ENCODE assay signal across 1 cellular context in the genomic region with DNA sequence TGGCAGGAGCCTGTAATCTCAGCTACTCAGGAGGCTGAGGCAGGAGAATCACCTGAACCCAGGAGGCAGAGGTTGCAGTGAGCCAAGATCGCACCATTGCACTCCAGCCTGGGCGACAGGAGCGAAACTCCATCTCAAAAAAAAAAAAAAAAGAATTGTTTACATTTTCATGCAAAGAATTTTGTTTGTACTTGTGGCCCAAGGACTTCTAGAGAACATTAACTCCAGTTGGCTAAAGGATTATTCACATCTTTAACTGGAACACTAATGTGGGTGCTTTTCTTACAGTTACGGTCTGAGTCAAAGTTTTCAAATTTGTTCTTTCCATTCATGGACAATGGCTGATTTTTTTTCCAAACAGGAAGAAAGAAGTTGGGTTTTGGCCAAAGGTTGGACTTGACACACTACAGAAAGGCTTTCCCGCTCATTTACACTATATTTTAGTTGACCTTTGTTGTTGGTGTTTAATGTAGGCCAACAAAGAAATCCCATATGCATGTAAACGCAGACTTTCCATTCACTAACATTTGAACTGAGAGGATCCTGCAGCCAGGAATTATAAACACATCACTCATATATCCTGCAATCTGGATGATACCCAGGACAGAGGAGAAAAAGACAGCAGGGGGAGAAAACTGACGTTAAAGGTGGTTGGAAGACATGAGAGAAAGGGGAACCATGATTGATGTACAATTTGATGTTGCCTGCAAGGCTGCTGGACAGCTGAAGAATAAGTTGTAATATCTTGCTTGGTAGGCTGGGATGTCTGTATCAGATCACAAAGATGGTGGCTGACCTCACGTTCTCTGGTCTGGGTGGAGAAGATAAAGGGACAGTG.
TF ChIP-seq lines count a peak whose summit lies in the region.

No MANE protein-coding gene starts in this region.

TF ChIP-seq in HepG2, 621 proteins besides CTCF, POLR2A, EP300 and RAD21 (continued from another document and continues in another):
- TF ChIP-seq, protein P1, sequence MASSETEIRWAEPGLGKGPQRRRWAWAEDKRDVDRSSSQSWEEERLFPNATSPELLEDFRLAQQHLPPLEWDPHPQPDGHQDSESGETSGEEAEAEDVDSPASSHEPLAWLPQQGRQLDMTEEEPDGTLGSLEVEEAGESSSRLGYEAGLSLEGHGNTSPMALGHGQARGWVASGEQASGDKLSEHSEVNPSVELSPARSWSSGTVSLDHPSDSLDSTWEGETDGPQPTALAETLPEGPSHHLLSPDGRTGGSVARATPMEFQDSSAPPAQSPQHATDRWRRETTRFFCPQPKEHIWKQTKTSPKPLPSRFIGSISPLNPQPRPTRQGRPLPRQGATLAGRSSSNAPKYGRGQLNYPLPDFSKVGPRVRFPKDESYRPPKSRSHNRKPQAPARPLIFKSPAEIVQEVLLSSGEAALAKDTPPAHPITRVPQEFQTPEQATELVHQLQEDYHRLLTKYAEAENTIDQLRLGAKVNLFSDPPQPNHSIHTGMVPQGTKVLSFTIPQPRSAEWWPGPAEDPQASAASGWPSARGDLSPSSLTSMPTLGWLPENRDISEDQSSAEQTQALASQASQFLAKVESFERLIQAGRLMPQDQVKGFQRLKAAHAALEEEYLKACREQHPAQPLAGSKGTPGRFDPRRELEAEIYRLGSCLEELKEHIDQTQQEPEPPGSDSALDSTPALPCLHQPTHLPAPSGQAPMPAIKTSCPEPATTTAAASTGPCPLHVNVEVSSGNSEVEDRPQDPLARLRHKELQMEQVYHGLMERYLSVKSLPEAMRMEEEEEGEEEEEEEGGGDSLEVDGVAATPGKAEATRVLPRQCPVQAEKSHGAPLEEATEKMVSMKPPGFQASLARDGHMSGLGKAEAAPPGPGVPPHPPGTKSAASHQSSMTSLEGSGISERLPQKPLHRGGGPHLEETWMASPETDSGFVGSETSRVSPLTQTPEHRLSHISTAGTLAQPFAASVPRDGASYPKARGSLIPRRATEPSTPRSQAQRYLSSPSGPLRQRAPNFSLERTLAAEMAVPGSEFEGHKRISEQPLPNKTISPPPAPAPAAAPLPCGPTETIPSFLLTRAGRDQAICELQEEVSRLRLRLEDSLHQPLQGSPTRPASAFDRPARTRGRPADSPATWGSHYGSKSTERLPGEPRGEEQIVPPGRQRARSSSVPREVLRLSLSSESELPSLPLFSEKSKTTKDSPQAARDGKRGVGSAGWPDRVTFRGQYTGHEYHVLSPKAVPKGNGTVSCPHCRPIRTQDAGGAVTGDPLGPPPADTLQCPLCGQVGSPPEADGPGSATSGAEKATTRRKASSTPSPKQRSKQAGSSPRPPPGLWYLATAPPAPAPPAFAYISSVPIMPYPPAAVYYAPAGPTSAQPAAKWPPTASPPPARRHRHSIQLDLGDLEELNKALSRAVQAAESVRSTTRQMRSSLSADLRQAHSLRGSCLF (CRISPR knock-in tag; IDR thresholded peaks at IDR 0.05; ENCODE audit: borderline replicate concordance): 0 out of 2 replicates have a peak, but pooled peaks have one; percentile 13
- TF ChIP-seq, protein P2, sequence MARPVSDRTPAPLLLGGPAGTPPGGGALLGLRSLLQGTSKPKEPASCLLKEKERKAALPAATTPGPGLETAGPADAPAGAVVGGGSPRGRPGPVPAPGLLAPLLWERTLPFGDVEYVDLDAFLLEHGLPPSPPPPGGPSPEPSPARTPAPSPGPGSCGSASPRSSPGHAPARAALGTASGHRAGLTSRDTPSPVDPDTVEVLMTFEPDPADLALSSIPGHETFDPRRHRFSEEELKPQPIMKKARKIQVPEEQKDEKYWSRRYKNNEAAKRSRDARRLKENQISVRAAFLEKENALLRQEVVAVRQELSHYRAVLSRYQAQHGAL (CRISPR knock-in tag; IDR thresholded peaks at IDR 0.05; ENCODE audit: not compliant biosample characterization): peak; percentile 39
- TF ChIP-seq, protein P3, sequence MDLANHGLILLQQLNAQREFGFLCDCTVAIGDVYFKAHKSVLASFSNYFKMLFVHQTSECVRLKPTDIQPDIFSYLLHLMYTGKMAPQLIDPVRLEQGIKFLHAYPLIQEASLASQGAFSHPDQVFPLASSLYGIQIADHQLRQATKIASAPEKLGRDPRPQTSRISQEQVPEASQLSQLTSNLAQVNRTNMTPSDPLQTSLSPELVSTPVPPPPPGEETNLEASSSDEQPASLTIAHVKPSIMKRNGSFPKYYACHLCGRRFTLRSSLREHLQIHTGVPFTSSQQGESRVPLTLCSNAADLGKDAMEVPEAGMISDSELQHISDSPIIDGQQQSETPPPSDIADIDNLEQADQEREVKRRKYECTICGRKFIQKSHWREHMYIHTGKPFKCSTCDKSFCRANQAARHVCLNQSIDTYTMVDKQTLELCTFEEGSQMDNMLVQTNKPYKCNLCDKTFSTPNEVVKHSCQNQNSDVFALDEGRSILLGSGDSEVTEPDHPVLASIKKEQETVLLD (CRISPR knock-in tag; IDR thresholded peaks at IDR 0.05; ENCODE audit: low read depth): no peak
- peak; percentile 66; the same call in 1 of the 2 replicates for TF ChIP-seq KAT8 (CRISPR knock-in tag; IDR thresholded peaks at IDR 0.05)
- no peak for TF ChIP-seq KLF15 (CRISPR knock-in tag; IDR thresholded peaks at IDR 0.05; ENCODE audit: borderline replicate concordance)
- TF ChIP-seq ZNF484 (CRISPR knock-in tag; IDR thresholded peaks at IDR 0.05; ENCODE audit: borderline replicate concordance, low read depth): no peak
- TF ChIP-seq ZNF263 (CRISPR knock-in tag; IDR thresholded peaks at IDR 0.05): 0 out of 2 replicates have a peak, but pooled peaks have one; percentile 31
- TF ChIP-seq SMYD3 (CRISPR knock-in tag; IDR thresholded peaks at IDR 0.05): 0 out of 2 replicates have a peak, but pooled peaks have one; percentile 68
- no peak for TF ChIP-seq PHB2 (IDR thresholded peaks at IDR 0.05; ENCODE audit: partially characterized antibody)
- TF ChIP-seq ZNF44 (CRISPR knock-in tag; IDR thresholded peaks at IDR 0.05): 0 out of 2 replicates have a peak, but pooled peaks have one; percentile 33
- TF ChIP-seq ZNF24 (IDR thresholded peaks at IDR 0.05): no peak
- 0 out of 2 replicates have a peak, but pooled peaks have one; percentile 16 for TF ChIP-seq ERF (CRISPR knock-in tag; IDR thresholded peaks at IDR 0.05)
- TF ChIP-seq ZNF569 (CRISPR knock-in tag; IDR thresholded peaks at IDR 0.05; ENCODE audit: borderline replicate concordance): no peak
- no peak for TF ChIP-seq THYN1 (CRISPR knock-in tag; IDR thresholded peaks at IDR 0.05; ENCODE audit: borderline replicate concordance, low read depth)
- TF ChIP-seq, protein P4, sequence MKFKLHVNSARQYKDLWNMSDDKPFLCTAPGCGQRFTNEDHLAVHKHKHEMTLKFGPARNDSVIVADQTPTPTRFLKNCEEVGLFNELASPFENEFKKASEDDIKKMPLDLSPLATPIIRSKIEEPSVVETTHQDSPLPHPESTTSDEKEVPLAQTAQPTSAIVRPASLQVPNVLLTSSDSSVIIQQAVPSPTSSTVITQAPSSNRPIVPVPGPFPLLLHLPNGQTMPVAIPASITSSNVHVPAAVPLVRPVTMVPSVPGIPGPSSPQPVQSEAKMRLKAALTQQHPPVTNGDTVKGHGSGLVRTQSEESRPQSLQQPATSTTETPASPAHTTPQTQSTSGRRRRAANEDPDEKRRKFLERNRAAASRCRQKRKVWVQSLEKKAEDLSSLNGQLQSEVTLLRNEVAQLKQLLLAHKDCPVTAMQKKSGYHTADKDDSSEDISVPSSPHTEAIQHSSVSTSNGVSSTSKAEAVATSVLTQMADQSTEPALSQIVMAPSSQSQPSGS (CRISPR knock-in tag; IDR thresholded peaks at IDR 0.05): peak; percentile 21; the same call in 1 of the 2 replicates
- TF ChIP-seq SOX5 (CRISPR knock-in tag; IDR thresholded peaks at IDR 0.05; ENCODE audit: borderline replicate concordance): peak; percentile 96
- peak; percentile 74; the same call in 1 of the 2 replicates for TF ChIP-seq MED13 (CRISPR knock-in tag; IDR thresholded peaks at IDR 0.05)
- TF ChIP-seq MXI1 (IDR thresholded peaks at IDR 0.05; ENCODE audit: borderline replicate concordance, low read depth, low read length): no peak
- peak; percentile 28; the same call in 1 of the 2 replicates for TF ChIP-seq SP5 (CRISPR knock-in tag; IDR thresholded peaks at IDR 0.05; ENCODE audit: borderline replicate concordance, low read depth)
- TF ChIP-seq SMAD1 (CRISPR knock-in tag; IDR thresholded peaks at IDR 0.05; ENCODE audit: borderline replicate concordance, low read depth): no peak
- TF ChIP-seq PHF20 (CRISPR knock-in tag; IDR thresholded peaks at IDR 0.05): 0 out of 2 replicates have a peak, but pooled peaks have one; percentile 26
- no peak for TF ChIP-seq ATF7 (IDR thresholded peaks at IDR 0.05)
- TF ChIP-seq ATF7 (CRISPR knock-in tag; IDR thresholded peaks at IDR 0.05): no peak
- TF ChIP-seq NR2F1 (CRISPR knock-in tag; IDR thresholded peaks at IDR 0.05): peak in 1 of 2 experiments; percentile 53; a peak in 1 of 4 replicates
- TF ChIP-seq FOXK1 (CRISPR knock-in tag; IDR thresholded peaks at IDR 0.05; ENCODE audit: borderline replicate concordance, low read depth): peak; percentile 19; the same call in 1 of the 2 replicates
- TF ChIP-seq, protein P5, sequence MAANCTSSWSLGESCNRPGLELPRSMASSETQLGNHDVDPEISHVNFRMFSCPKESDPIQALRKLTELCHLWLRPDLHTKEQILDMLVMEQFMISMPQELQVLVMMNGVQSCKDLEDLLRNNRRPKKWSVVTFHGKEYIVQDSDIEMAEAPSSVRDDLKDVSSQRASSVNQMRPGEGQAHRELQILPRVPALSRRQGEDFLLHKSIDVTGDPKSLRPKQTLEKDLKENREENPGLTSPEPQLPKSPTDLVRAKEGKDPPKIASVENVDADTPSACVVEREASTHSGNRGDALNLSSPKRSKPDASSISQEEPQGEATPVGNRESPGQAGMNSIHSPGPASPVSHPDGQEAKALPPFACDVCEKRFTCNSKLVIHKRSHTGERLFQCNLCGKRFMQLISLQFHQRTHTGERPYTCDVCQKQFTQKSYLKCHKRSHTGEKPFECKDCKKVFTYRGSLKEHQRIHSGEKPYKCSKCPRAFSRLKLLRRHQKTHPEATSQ (CRISPR knock-in tag; IDR thresholded peaks at IDR 0.05; ENCODE audit: borderline replicate concordance): 0 out of 2 replicates have a peak, but pooled peaks have one; percentile 55
- TF ChIP-seq ARHGAP35 (CRISPR knock-in tag; IDR thresholded peaks at IDR 0.05; ENCODE audit: borderline replicate concordance): no peak
- no peak for TF ChIP-seq ZNF274 (CRISPR knock-in tag; IDR thresholded peaks at IDR 0.05)
- TF ChIP-seq TCF7 (IDR thresholded peaks at IDR 0.05; ENCODE audit: low read depth): peak; percentile 79
- TF ChIP-seq, protein P6, sequence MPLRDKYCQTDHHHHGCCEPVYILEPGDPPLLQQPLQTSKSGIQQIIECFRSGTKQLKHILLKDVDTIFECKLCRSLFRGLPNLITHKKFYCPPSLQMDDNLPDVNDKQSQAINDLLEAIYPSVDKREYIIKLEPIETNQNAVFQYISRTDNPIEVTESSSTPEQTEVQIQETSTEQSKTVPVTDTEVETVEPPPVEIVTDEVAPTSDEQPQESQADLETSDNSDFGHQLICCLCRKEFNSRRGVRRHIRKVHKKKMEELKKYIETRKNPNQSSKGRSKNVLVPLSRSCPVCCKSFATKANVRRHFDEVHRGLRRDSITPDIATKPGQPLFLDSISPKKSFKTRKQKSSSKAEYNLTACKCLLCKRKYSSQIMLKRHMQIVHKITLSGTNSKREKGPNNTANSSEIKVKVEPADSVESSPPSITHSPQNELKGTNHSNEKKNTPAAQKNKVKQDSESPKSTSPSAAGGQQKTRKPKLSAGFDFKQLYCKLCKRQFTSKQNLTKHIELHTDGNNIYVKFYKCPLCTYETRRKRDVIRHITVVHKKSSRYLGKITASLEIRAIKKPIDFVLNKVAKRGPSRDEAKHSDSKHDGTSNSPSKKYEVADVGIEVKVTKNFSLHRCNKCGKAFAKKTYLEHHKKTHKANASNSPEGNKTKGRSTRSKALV (CRISPR knock-in tag; IDR thresholded peaks at IDR 0.05): 0 out of 2 replicates have a peak, but pooled peaks have one; percentile 18
- TF ChIP-seq, protein P7, sequence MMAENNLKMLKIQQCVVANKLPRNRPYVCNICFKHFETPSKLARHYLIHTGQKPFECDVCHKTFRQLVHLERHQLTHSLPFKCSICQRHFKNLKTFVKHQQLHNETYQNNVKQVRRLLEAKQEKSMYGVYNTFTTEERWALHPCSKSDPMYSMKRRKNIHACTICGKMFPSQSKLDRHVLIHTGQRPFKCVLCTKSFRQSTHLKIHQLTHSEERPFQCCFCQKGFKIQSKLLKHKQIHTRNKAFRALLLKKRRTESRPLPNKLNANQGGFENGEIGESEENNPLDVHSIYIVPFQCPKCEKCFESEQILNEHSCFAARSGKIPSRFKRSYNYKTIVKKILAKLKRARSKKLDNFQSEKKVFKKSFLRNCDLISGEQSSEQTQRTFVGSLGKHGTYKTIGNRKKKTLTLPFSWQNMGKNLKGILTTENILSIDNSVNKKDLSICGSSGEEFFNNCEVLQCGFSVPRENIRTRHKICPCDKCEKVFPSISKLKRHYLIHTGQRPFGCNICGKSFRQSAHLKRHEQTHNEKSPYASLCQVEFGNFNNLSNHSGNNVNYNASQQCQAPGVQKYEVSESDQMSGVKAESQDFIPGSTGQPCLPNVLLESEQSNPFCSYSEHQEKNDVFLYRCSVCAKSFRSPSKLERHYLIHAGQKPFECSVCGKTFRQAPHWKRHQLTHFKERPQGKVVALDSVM (CRISPR knock-in tag; IDR thresholded peaks at IDR 0.05): peak; percentile 97
- no peak for TF ChIP-seq GTF2F1 (IDR thresholded peaks at IDR 0.05; ENCODE audit: low read length)
- TF ChIP-seq, protein P8, sequence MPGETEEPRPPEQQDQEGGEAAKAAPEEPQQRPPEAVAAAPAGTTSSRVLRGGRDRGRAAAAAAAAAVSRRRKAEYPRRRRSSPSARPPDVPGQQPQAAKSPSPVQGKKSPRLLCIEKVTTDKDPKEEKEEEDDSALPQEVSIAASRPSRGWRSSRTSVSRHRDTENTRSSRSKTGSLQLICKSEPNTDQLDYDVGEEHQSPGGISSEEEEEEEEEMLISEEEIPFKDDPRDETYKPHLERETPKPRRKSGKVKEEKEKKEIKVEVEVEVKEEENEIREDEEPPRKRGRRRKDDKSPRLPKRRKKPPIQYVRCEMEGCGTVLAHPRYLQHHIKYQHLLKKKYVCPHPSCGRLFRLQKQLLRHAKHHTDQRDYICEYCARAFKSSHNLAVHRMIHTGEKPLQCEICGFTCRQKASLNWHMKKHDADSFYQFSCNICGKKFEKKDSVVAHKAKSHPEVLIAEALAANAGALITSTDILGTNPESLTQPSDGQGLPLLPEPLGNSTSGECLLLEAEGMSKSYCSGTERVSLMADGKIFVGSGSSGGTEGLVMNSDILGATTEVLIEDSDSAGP (CRISPR knock-in tag; IDR thresholded peaks at IDR 0.05; ENCODE audit: borderline replicate concordance): no peak
- TF ChIP-seq, protein P9, sequence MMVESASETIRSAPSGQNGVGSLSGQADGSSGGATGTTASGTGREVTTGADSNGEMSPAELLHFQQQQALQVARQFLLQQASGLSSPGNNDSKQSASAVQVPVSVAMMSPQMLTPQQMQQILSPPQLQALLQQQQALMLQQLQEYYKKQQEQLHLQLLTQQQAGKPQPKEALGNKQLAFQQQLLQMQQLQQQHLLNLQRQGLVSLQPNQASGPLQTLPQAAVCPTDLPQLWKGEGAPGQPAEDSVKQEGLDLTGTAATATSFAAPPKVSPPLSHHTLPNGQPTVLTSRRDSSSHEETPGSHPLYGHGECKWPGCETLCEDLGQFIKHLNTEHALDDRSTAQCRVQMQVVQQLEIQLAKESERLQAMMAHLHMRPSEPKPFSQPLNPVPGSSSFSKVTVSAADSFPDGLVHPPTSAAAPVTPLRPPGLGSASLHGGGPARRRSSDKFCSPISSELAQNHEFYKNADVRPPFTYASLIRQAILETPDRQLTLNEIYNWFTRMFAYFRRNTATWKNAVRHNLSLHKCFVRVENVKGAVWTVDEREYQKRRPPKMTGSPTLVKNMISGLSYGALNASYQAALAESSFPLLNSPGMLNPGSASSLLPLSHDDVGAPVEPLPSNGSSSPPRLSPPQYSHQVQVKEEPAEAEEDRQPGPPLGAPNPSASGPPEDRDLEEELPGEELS (CRISPR knock-in tag; IDR thresholded peaks at IDR 0.05): peak; percentile 91
